8 cellular contexts compared by ENCODE assay signal in the genomic region with DNA sequence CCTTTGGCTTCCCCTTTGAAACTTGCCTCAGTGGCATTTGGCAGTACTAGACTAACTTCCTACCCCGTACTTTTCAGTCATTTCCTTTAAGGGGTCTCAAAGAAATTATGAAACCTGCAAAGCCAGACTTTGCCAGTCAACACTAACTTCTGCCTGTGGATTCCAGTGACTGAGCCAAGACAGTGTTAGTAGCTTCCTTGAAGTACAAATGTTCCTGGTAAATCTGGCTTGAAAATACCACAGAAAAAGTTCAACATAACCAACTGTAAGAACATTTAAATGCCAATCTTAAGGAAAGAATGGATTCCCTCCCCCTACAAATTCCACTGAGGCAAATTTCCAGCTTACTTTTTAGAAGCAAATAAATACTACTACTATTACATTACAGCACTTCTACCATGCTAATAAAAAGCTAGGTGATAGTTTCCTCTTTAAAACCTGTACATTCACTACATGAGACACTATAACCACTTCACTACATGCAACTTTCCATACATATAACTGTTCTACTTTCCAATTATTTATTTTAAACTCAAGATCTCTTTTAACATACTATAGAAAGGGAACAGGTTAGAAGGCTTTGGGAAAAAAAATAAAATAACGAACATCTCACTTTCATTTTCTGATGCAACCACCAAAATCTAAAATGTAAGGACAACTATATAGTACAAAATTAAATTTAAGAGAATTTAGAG. TPM values are rescaled to one million over a fixed set of nuclear protein-coding genes. Genes with fewer than 3 reads are reported as not detected.
DNase-seq lines count a peak whose midpoint lies in the region; ATAC-seq and TF ChIP-seq lines count a peak whose summit lies in the region.

No MANE protein-coding gene starts in this region.

- peak overlapping the region; percentile 92 to 96 (median 93) for H3K4me3 Mint-ChIP-seq in brain

- H3K27me3 Mint-ChIP-seq in brain = peaks cover 4% of the 10 kb centered on the region

- H3K36me3 Mint-ChIP-seq in brain = peaks cover 21% of the 10 kb centered on the region

- peaks cover 61% of the 10 kb centered on the region for H3K4me1 Mint-ChIP-seq in brain

- H3K4me3 ChIP-seq in right atrium auricular region (peak overlapping the region in 1 of 2 donors; percentile 82), mesodermal cell (ENCODE audit: extremely low read depth, insufficient read depth, low read length, poor library complexity, severe bottlenecking) (peak overlapping the region; percentile 75), vagina (peak overlapping the region; percentile 31 to 92)

- H3K9me3 ChIP-seq in right atrium auricular region (no peaks in the 10 kb centered on the region), mesodermal cell (ENCODE audit: control insufficient read depth, low read length) (no peaks in the 10 kb centered on the region), vagina (no peaks in the 10 kb centered on the region)

- H3K4me1 ChIP-seq in right atrium auricular region = peaks cover 0 to 17% of the 10 kb centered on the region in 2 donors
- H3K4me1 ChIP-seq in mesodermal cell (ENCODE audit: control insufficient read depth, insufficient read depth, low read length, poor library complexity, severe bottlenecking) = peaks cover 15% of the 10 kb centered on the region
- H3K4me1 ChIP-seq in vagina = peaks cover 51% of the 10 kb centered on the region

- DNase-seq in right atrium auricular region (ENCODE audit: low spot score) = no peak
- DNase-seq in left cardiac atrium = no peak
- no peak for DNase-seq in vagina (ENCODE audit: extremely low spot score in 2 of 2)
- DNase-seq in NCI-H128 (lab: John Stamatoyannopoulos, UW; ENCODE audit: unreplicated experiment) = no peak
- no peak for DNase-seq in DMS53 (lab: John Stamatoyannopoulos, UW)
- DNase-seq in amygdala (lab: John Stamatoyannopoulos, UW) = no peak

- WGBS in mesodermal cell (ENCODE audit: insufficient coverage in 2 of 2), 2 experiments = 40% methylated on average over 1 of the region's 2 CpGs; no CpG with 5 or more reads in 1 of the 2 experiments

- ATAC-seq in left cardiac atrium = no peak

- TF ChIP-seq CTCF in right atrium auricular region (IDR thresholded peaks at IDR 0.05) (no peak), brain (conservative IDR thresholded peaks at IDR 0.05) (no peak), vagina (IDR thresholded peaks at IDR 0.05) (no peak)

- peak overlapping the region; percentile 34 to 99 (median 61) for H3K27ac Mint-ChIP-seq in brain

- intact Hi-C loops in left cardiac atrium (cut with DNase I) (loop anchor here in 1 of 2 donors (5.0 to 10.0 kb wide), 2 partner anchors 83 to 170 kb away; no protein-coding TSS in a partner anchor), vagina (cut with DNase I) (no loop called here)

- H3K27me3 ChIP-seq in right atrium auricular region (no peaks in the 10 kb centered on the region), vagina (no peaks in the 10 kb centered on the region)

- H3K27ac ChIP-seq in right atrium auricular region (peak overlapping the region; percentile 97 to 99), mesodermal cell (ENCODE audit: low read depth, low read length, severe bottlenecking) (peak overlapping the region; percentile 58), vagina (peak overlapping the region; percentile 99)

- H3K9me3 Mint-ChIP-seq in brain = no peaks in the 10 kb centered on the region

- H3K36me3 ChIP-seq in right atrium auricular region (no peaks in the 10 kb centered on the region), mesodermal cell (ENCODE audit: control insufficient read depth, insufficient read depth, low read length) (peaks cover 13% of the 10 kb centered on the region), vagina (no peaks in the 10 kb centered on the region)

- no peak for TF ChIP-seq POLR2A in vagina (IDR thresholded peaks at IDR 0.05)

RNA-seq across cellular contexts. Expression of a gene that starts 2.4 kb away (rescaled TPM):
- 10 to 100 TPM; 10.3 to 10.9 TPM for total RNA-seq in right atrium auricular region
- total RNA-seq in left cardiac atrium = 10 to 100 TPM; 14.8 to 16.8 TPM
- 8.3 TPM for polyA plus RNA-seq in brain (ENCODE audit: insufficient read depth, low read depth, low replicate concordance)
- polyA plus RNA-seq in mesodermal cell (2013, experiment 1 of 2) = 46.5 TPM
- polyA plus RNA-seq in mesodermal cell (2013, experiment 2 of 2) = 43.7 TPM
- 60.4 TPM for total RNA-seq in vagina
